In the genomic region with DNA sequence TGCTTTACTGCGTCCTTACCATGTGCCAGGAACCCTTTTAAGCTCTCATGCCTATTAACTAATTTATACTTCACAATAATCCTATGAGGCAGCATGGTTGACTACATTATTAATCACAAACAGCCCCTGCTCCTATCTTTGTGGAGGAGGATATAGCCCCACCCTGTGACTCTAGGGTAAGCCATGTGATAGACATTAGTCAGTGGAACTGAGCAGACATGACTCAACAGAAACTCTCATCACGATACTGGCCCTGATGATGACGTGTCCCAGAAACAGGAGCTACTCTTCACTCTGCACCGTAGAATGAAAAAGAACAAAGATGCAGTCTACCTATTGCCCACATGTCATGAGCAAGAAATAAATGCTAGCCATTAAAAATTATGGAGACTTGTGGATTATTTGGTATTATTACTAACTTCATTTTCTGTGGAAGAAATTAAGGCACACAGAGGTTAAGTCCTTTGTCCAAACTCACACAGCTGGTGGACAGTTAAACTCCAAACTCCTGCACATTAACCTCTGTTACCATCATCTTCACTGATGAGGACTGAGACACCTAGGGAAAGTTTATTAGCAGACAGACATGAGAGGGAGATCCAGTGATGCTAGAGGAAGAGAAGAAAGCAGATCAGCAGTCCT, we compare ENCODE assay signal across 9 cellular contexts. TPM values are rescaled to one million over a fixed set of nuclear protein-coding genes. Genes with fewer than 3 reads are reported as not detected.
DNase-seq lines count a peak whose midpoint lies in the region; ATAC-seq and TF ChIP-seq lines count a peak whose summit lies in the region.
"Had no signal": no experiment of that assay in that cellular context is flagged by ENCODE, and none has a peak within 500 bp of the region (broad histone marks: within the 10 kb centered on the region; RNA-seq: fewer than 3 reads in every experiment).

No MANE protein-coding gene starts in this region.

- H3K27me3 ChIP-seq in brain microvascular endothelial cell (replicated peaks) (no peaks in the 10 kb centered on the region), Caco-2 (replicated peaks; ENCODE audit: control insufficient read depth, insufficient read depth, low read length) (no peaks in the 10 kb centered on the region)

- H3K27me3 Mint-ChIP-seq in nephron progenitor cell (ENCODE audit: low read depth, poor library complexity): no peaks in the 10 kb centered on the region
- peaks cover 0 to 7% of the 10 kb centered on the region in 2 donors for H3K27me3 Mint-ChIP-seq in T-cell
- H3K27me3 Mint-ChIP-seq in Caco-2 (ENCODE audit: insufficient read depth, unreplicated experiment): no peaks in the 10 kb centered on the region

- H3K4me1 Mint-ChIP-seq in nephron progenitor cell (peaks cover 17% of the 10 kb centered on the region), T-cell (peaks cover 2 to 5% (median 4%) of the 10 kb centered on the region in 3 donors), Caco-2 (ENCODE audit: low read depth, unreplicated experiment) (no peaks in the 10 kb centered on the region)

- CTCF ChIA-PET in T-cell (lab: Charles Lee) (interaction anchor here in 1 of 2 donors (0.6 to 1.5 kb wide), 2 partner anchors 40 to 1844 kb away, joined by 4 to 5 read pairs; no protein-coding TSS in a partner anchor), Caco-2 (lab: Charles Lee) (no interaction called here)

- POLR2A ChIA-PET in T-cell (lab: Charles Lee) (no interaction called here), Caco-2 (lab: Charles Lee) (no interaction called here)

- H3K4me3 Mint-ChIP-seq in nephron progenitor cell: no peak overlapping the region
- no peak overlapping the region for H3K4me3 Mint-ChIP-seq in T-cell
- H3K4me3 Mint-ChIP-seq in Caco-2 (ENCODE audit: unreplicated experiment): no peak overlapping the region

- H3K27ac ChIP-seq in brain microvascular endothelial cell: peak overlapping the region; percentile 77

- H3K4me1 ChIP-seq in Caco-2: no peaks in the 10 kb centered on the region

- DNase-seq in GM04504 (ENCODE audit: low read depth): peak; percentile 86
- DNase-seq in HUDEP-2 (lab: John Stamatoyannopoulos, UW; ENCODE audit: unreplicated experiment in 76 of 76): peak in 68 of 76 experiments; percentile 14 to 91 (median 66)
- peak; percentile 97 for DNase-seq in brain microvascular endothelial cell
- DNase-seq in nephron progenitor cell: no peak
- no peak for DNase-seq in NCI-H446 (lab: John Stamatoyannopoulos, UW)
- DNase-seq in T-cell: no peak
- DNase-seq in Caco-2: no peak
- no peak for DNase-seq in HuH-7 (ENCODE audit: low spot score)
- DNase-seq: NCI-H1930 had no signal

- TF ChIP-seq CTCF in brain microvascular endothelial cell (IDR thresholded peaks at IDR 0.05; ENCODE audit: low read depth, low read length, missing control alignments): no peak
- TF ChIP-seq CTCF in nephron progenitor cell (IDR thresholded peaks at IDR 0.05): no peak
- TF ChIP-seq CTCF in Caco-2 (IDR thresholded peaks at IDR 0.05; ENCODE audit: insufficient read depth in 1 of 2, low read depth in 1 of 2, low read length in 1 of 2, severe bottlenecking in 1 of 2, unreplicated experiment in 1 of 2): no peak

- in situ Hi-C loops in brain microvascular endothelial cell (cut with HindIII; ENCODE audit: low pct_ligation_motif_present, low sequenced_read_pairs): no loop called here

- H3K36me3 Mint-ChIP-seq in nephron progenitor cell (ENCODE audit: low read depth): no peaks in the 10 kb centered on the region
- H3K36me3 Mint-ChIP-seq in T-cell: no peaks in the 10 kb centered on the region
- H3K36me3 Mint-ChIP-seq in Caco-2 (ENCODE audit: insufficient read depth, unreplicated experiment): no peaks in the 10 kb centered on the region

- no peaks in the 10 kb centered on the region for H3K9me3 ChIP-seq in Caco-2

- intact Hi-C loops in Caco-2 (cut with micrococcal nuclease; ENCODE audit: unreplicated experiment): no loop called here

- peak overlapping the region; percentile 24 for H3K27ac Mint-ChIP-seq in nephron progenitor cell
- H3K27ac Mint-ChIP-seq in T-cell: no peak overlapping the region
- H3K27ac Mint-ChIP-seq in Caco-2 (ENCODE audit: unreplicated experiment): no peak overlapping the region

- H3K9me3 Mint-ChIP-seq in nephron progenitor cell (no peaks in the 10 kb centered on the region), T-cell (peaks cover 0 to under 1% (median 0%) of the 10 kb centered on the region in 3 donors), Caco-2 (ENCODE audit: unreplicated experiment) (no peaks in the 10 kb centered on the region)

- H3K36me3 ChIP-seq in brain microvascular endothelial cell (replicated peaks): no peaks in the 10 kb centered on the region
- H3K36me3 ChIP-seq in Caco-2 (ENCODE audit: control insufficient read depth, insufficient read depth, low read length): no peaks in the 10 kb centered on the region

- no peak overlapping the region for H3K4me3 ChIP-seq in brain microvascular endothelial cell (ENCODE audit: low read depth, low read length)
- no peak overlapping the region for H3K4me3 ChIP-seq in Caco-2 (ENCODE audit: low read depth, low read length)

- BruUV-seq in Caco-2 (replicated peaks; lab: Mats Ljungman, UMichigan): no TSS peak

- ATAC-seq in T-cell (replicated peaks in 1 of 4): no peak

RNA-seq across cellular contexts. Expression of a gene that starts 51.2 kb away (rescaled TPM):
- total RNA-seq in T-cell (under 1 TPM in 3 of 5 donors, not detected in 2; 0.26 to 0.51 (median 0.28) TPM), Caco-2 (2022) (2.2 and 2.8 TPM in 2 replicates)

Comparison
In these comparisons a context has a peak if more than half of its experiments do, and no peak if none do; other contexts are left out.
1. DNase-seq: peak in GM04504 (single experiment), HUDEP-2 (68 of 76) and brain microvascular endothelial cell (single experiment); none in nephron progenitor cell (single experiment), NCI-H446 (0 of 2), T-cell (0 of 34), Caco-2 (0 of 2) and HuH-7 (single experiment).